In the genomic region with DNA sequence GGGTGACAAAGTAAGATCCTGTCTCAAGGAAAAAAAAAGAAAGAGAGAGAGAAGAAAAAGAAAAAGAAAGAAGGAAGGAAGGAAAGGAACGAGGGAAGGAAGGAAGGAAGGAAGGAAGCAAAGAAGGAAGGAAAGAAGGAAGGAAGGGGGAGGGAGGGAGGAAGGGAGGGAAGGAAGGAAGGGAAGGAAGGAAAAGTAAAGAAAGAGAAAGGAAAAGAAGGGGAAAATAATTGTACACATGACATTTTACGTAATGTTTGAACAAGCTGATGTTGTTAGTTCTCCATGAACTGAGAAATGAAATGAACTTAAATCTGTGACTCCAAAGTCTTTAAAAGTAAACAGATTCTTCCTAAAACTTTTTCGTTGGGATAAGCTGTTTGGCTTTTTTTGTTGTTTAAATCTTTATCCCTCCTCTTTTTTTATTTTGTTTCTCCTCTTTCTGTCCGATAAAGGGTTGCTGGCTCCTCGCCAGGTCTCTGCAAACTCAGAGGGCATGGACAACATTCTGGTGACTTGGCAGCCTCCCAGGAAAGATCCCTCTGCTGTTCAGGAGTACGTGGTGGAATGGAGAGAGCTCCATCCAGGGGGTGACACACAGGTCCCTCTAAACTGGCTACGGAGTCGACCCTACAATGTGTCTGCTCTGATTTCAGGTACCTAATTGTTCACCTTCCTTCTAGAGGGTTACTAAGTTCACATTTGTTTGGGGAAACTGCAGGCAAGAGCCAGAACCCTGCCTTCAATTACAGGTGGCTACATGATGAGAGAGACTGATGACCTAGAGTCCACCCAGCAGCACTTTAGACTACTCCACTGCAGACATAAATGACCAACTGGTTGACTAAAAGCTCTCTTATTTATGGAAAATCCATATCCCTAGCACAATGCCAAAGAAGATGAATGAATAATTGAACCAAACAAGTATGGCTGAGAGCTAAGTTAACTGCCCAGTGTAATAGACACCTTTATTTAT, we compare ENCODE assay signal across 9 cellular contexts. TPM values are rescaled to one million over a fixed set of nuclear protein-coding genes. Genes with fewer than 3 reads are reported as not detected.
DNase-seq lines count a peak whose midpoint lies in the region; ATAC-seq and TF ChIP-seq lines count a peak whose summit lies in the region.
"Had no signal": no experiment of that assay in that cellular context is flagged by ENCODE, and none has a peak within 500 bp of the region (broad histone marks: within the 10 kb centered on the region; RNA-seq: fewer than 3 reads in every experiment).

No MANE protein-coding gene starts in this region.

- H3K4me3 ChIP-seq in body of pancreas (no peak overlapping the region), GM23338 (no peak overlapping the region), gastroesophageal sphincter (no peak overlapping the region)

- no peaks in the 10 kb centered on the region for H3K36me3 ChIP-seq in body of pancreas (replicated peaks in 1 of 2; ENCODE audit: insufficient read depth in 1 of 2, low read depth in 2 of 2)
- no peaks in the 10 kb centered on the region for H3K36me3 ChIP-seq in GM23338 (ENCODE audit: insufficient read depth)
- H3K36me3 ChIP-seq in gastroesophageal sphincter, result no peaks in the 10 kb centered on the region

- TF ChIP-seq CTCF in body of pancreas (IDR thresholded peaks at IDR 0.05) (no peak), mesothelial cell of epicardium (IDR thresholded peaks at IDR 0.05; ENCODE audit: unreplicated experiment) (no peak), GM23338 (conservative IDR thresholded peaks at IDR 0.05; ENCODE audit: low read depth in 2 of 2) (no peak), gastroesophageal sphincter (IDR thresholded peaks at IDR 0.05) (no peak)

- TF ChIP-seq POLR2A in body of pancreas (IDR thresholded peaks at IDR 0.05) (no peak), gastroesophageal sphincter (IDR thresholded peaks at IDR 0.05) (no peak)

- H3K79me2 ChIP-seq in GM23338 (replicated peaks; ENCODE audit: insufficient read depth), result no peaks in the 10 kb centered on the region

- no peaks in the 10 kb centered on the region for H4K20me1 ChIP-seq in GM23338 (replicated peaks; ENCODE audit: insufficient read depth)

- WGBS in body of pancreas, 2 donors, result 38 to 47% methylated on average over 8 of the region's 8 CpGs
- WGBS in gastroesophageal sphincter (ENCODE audit: low coverage in 1 of 2), 2 donors, result 30 to 48% methylated on average over 7 of the region's 8 CpGs

- H3K27ac Mint-ChIP-seq in mesothelial cell of epicardium (peak overlapping the region; percentile 60), GM23338 (no peak overlapping the region)

- no peak overlapping the region; the same call in 1 of the 2 replicates for H2AFZ ChIP-seq in GM23338

- no peaks in the 10 kb centered on the region for H3F3A ChIP-seq in GM23338 (replicated peaks; ENCODE audit: low read depth)

- H3K9me2 ChIP-seq in GM23338 (ENCODE audit: insufficient read depth), result peaks cover 2% of the 10 kb centered on the region; the same call in 1 of the 2 replicates

- H3K9me3 ChIP-seq in body of pancreas, result no peaks in the 10 kb centered on the region
- H3K9me3 ChIP-seq in gastroesophageal sphincter, result no peaks in the 10 kb centered on the region

- H3K4me3 Mint-ChIP-seq in mesothelial cell of epicardium (no peak overlapping the region), GM23338 (no peak overlapping the region)

- H3K4me1 Mint-ChIP-seq in mesothelial cell of epicardium (peaks cover 31% of the 10 kb centered on the region), GM23338 (peaks cover 9% of the 10 kb centered on the region)

- H3K36me3 Mint-ChIP-seq in mesothelial cell of epicardium, result no peaks in the 10 kb centered on the region
- H3K36me3 Mint-ChIP-seq in GM23338 (ENCODE audit: low read depth), result no peaks in the 10 kb centered on the region

- no peaks in the 10 kb centered on the region for H3K27me3 ChIP-seq in body of pancreas
- no peaks in the 10 kb centered on the region for H3K27me3 ChIP-seq in GM23338 (ENCODE audit: insufficient read depth)
- H3K27me3 ChIP-seq in gastroesophageal sphincter, result no peaks in the 10 kb centered on the region

- no peak overlapping the region for H3K4me2 ChIP-seq in GM23338

- H3K27ac ChIP-seq in body of pancreas (no peak overlapping the region), GM23338 (ENCODE audit: low read depth) (no peak overlapping the region), gastroesophageal sphincter (no peak overlapping the region)

- TF ChIP-seq EP300 in gastroesophageal sphincter (IDR thresholded peaks at IDR 0.05), result no peak

- H3K9me3 Mint-ChIP-seq in mesothelial cell of epicardium (no peaks in the 10 kb centered on the region), GM23338 (no peaks in the 10 kb centered on the region; the same call in 2 of the 3 replicates)

- H3K27me3 Mint-ChIP-seq in mesothelial cell of epicardium (ENCODE audit: low read depth) (no peaks in the 10 kb centered on the region), GM23338 (ENCODE audit: insufficient read depth, low read depth, poor library complexity) (no peaks in the 10 kb centered on the region)

- no peak for ATAC-seq in body of pancreas
- ATAC-seq in GM23338, result no peak
- ATAC-seq in gastroesophageal sphincter, result no peak
- ATAC-seq: HCT116 had no signal

- peak; percentile 36 for DNase-seq in EL
- DNase-seq in NCI-H1694 (lab: John Stamatoyannopoulos, UW), result peak; percentile 66
- peak; percentile 45 to 68 (median 58) for DNase-seq in body of pancreas
- peak; percentile 58 to 70 for DNase-seq in mesothelial cell of epicardium (ENCODE audit: low spot score in 2 of 2, unreplicated experiment in 2 of 2)
- DNase-seq in central memory CD4-positive, alpha-beta T cell, result no peak
- DNase-seq in SW 1271 (lab: John Stamatoyannopoulos, UW), result no peak
- no peak for DNase-seq in GM23338 (ENCODE audit: low spot score)

- intact Hi-C loops in body of pancreas (cut with DNase I), result no loop called here

- H3K4me1 ChIP-seq in body of pancreas (peaks cover 9% of the 10 kb centered on the region), GM23338 (ENCODE audit: insufficient read depth) (no peaks in the 10 kb centered on the region), gastroesophageal sphincter (no peaks in the 10 kb centered on the region)

TF ChIP-seq in GM23338, 12 proteins besides CTCF, POLR2A, EP300 and RAD21 (continues in another document):
- TF ChIP-seq JUNB (IDR thresholded peaks at IDR 0.05; ENCODE audit: unreplicated experiment) (no peak), REST (IDR thresholded peaks at IDR 0.05; ENCODE audit: unreplicated experiment) (no peak), ZNF114 (CRISPR knock-in tag; IDR thresholded peaks at IDR 0.05) (no peak), EZH2 (IDR thresholded peaks at IDR 0.05; ENCODE audit: low read depth, unreplicated experiment) (no peak), STAT1 (IDR thresholded peaks at IDR 0.05; ENCODE audit: unreplicated experiment) (no peak), ZNF331 (CRISPR knock-in tag; IDR thresholded peaks at IDR 0.05; ENCODE audit: low read depth) (no peak)
- TF ChIP-seq, protein P1, sequence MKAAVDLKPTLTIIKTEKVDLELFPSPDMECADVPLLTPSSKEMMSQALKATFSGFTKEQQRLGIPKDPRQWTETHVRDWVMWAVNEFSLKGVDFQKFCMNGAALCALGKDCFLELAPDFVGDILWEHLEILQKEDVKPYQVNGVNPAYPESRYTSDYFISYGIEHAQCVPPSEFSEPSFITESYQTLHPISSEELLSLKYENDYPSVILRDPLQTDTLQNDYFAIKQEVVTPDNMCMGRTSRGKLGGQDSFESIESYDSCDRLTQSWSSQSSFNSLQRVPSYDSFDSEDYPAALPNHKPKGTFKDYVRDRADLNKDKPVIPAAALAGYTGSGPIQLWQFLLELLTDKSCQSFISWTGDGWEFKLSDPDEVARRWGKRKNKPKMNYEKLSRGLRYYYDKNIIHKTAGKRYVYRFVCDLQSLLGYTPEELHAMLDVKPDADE (IDR thresholded peaks at IDR 0.05), result no peak

RNA-seq across cellular contexts. Expression of gene IL12RB2, which starts 60.0 kb away (rescaled TPM):
- total RNA-seq in body of pancreas (1 to 10 TPM; 1.3 to 3.3 TPM), mesothelial cell of epicardium (0.34 to 0.43 TPM in 2 of 3 replicates, not detected in the other), gastroesophageal sphincter (1 to 10 TPM in 2 of 4 donors, under 1 TPM in 1, not detected in 1; 0.50 to 2.8 (median 1.7) TPM)
- 0.31 and 1.7 TPM in 2 replicates for total RNA-seq in GM23338 (2014; rRNA removed; shearing (Covaris generic))
- 0.43 and 0.79 TPM in 2 replicates for polyA plus RNA-seq in GM23338 (2016; fragmentation: Nextera tagmentation; extraction: Ambion mirVana)

Comparison
In these comparisons a context has a peak if more than half of its experiments do, and no peak if none do; other contexts are left out.
1. DNase-seq: peak in EL (single experiment), NCI-H1694 (single experiment), body of pancreas (4 of 4) and mesothelial cell of epicardium (2 of 2); none in central memory CD4-positive, alpha-beta T cell (single experiment), SW 1271 (0 of 2) and GM23338 (single experiment).